ENCODE assay signal across 9 cellular contexts in genomic region chr2:2229898-2230817, GRCh38.
DNase-seq lines count a peak whose midpoint lies in the region; TF ChIP-seq lines count a peak whose summit lies in the region.
"Had no signal": no experiment of that assay in that cellular context is flagged by ENCODE, and none has a peak within 500 bp of the region (broad histone marks: within the 10 kb centered on the region; RNA-seq: fewer than 3 reads in every experiment).

No MANE protein-coding gene starts in this region.

- WGBS in mesenchymal stem cell, result 77% methylated on average over 16 of the region's 18 CpGs

- H3K9me3 ChIP-seq in parathyroid adenoma (ENCODE audit: control insufficient read depth, low read length), result no peaks in the 10 kb centered on the region
- H3K9me3 ChIP-seq in mesenchymal stem cell (ENCODE audit: control insufficient read depth, low read length), result no peaks in the 10 kb centered on the region
- no peaks in the 10 kb centered on the region for H3K9me3 ChIP-seq in Caco-2

- H3K4me3 Mint-ChIP-seq in Caco-2 (ENCODE audit: unreplicated experiment), result no peak overlapping the region
- H3K4me3 Mint-ChIP-seq: T-cell had no signal

- no peaks in the 10 kb centered on the region for H3K36me3 ChIP-seq in parathyroid adenoma (ENCODE audit: control insufficient read depth, insufficient read depth, low read length)
- H3K36me3 ChIP-seq in mesenchymal stem cell (ENCODE audit: control insufficient read depth in 1 of 2, insufficient read depth in 2 of 2, low read depth in 1 of 2, low read length in 2 of 2), result no peaks in the 10 kb centered on the region
- H3K36me3 ChIP-seq in Caco-2 (ENCODE audit: control insufficient read depth, insufficient read depth, low read length), result no peaks in the 10 kb centered on the region

- no peaks in the 10 kb centered on the region for H3K36me3 Mint-ChIP-seq in Caco-2 (ENCODE audit: insufficient read depth, unreplicated experiment)
- H3K36me3 Mint-ChIP-seq: T-cell had no signal

- H4K8ac ChIP-seq in mesenchymal stem cell (ENCODE audit: low read length), result no peak overlapping the region

- intact Hi-C loops in Caco-2 (cut with micrococcal nuclease; ENCODE audit: unreplicated experiment), result no loop called here

- no peaks in the 10 kb centered on the region for H3K79me2 ChIP-seq in parathyroid adenoma

- H3K27me3 ChIP-seq in parathyroid adenoma (ENCODE audit: control insufficient read depth, insufficient read depth, low read length) (no peaks in the 10 kb centered on the region), mesenchymal stem cell (ENCODE audit: control insufficient read depth in 1 of 2, insufficient read depth in 1 of 2, low read length in 2 of 2) (no peaks in the 10 kb centered on the region), Caco-2 (replicated peaks; ENCODE audit: control insufficient read depth, insufficient read depth, low read length) (no peaks in the 10 kb centered on the region)

- no peaks in the 10 kb centered on the region for H3K4me1 Mint-ChIP-seq in Caco-2 (ENCODE audit: low read depth, unreplicated experiment)
- H3K4me1 Mint-ChIP-seq: T-cell had no signal

- H3K9ac ChIP-seq in parathyroid adenoma (no peak overlapping the region), mesenchymal stem cell (ENCODE audit: low read length) (no peak overlapping the region)

- H3K27me3 Mint-ChIP-seq in Caco-2 (ENCODE audit: insufficient read depth, unreplicated experiment), result peaks cover 12% of the 10 kb centered on the region
- H3K27me3 Mint-ChIP-seq: T-cell had no signal

- no peaks in the 10 kb centered on the region for H3K9me3 Mint-ChIP-seq in Caco-2 (ENCODE audit: unreplicated experiment)

- no peak overlapping the region for H3K27ac Mint-ChIP-seq in Caco-2 (ENCODE audit: unreplicated experiment)
- H3K27ac Mint-ChIP-seq: T-cell had no signal

- H3K4me1 ChIP-seq in parathyroid adenoma (no peaks in the 10 kb centered on the region), mesenchymal stem cell (ENCODE audit: control insufficient read depth, insufficient read depth, low read depth, low read length) (no peaks in the 10 kb centered on the region), Caco-2 (no peaks in the 10 kb centered on the region)

- POLR2A ChIA-PET in Caco-2 (lab: Charles Lee), result no interaction called here

- no peak overlapping the region for H3K18ac ChIP-seq in mesenchymal stem cell (ENCODE audit: low read depth in 1 of 2, low read length in 2 of 2)

- no peak overlapping the region for H2BK12ac ChIP-seq in mesenchymal stem cell (ENCODE audit: low read length in 2 of 2)

- CTCF ChIA-PET in Caco-2 (lab: Charles Lee), result no interaction called here

- H3K4me2 ChIP-seq in parathyroid adenoma (ENCODE audit: low read length), result no peak overlapping the region
- H3K4me2 ChIP-seq in mesenchymal stem cell (ENCODE audit: low read length, poor library complexity, severe bottlenecking), result no peak overlapping the region

- no peak overlapping the region for H4K91ac ChIP-seq in mesenchymal stem cell (ENCODE audit: low read length)

- H2AFZ ChIP-seq in parathyroid adenoma (no peak overlapping the region), mesenchymal stem cell (ENCODE audit: low read depth, low read length) (no peak overlapping the region)

- no peak overlapping the region for H3K14ac ChIP-seq in mesenchymal stem cell (ENCODE audit: low read length in 2 of 2)

- no peak overlapping the region for H2BK15ac ChIP-seq in mesenchymal stem cell (ENCODE audit: low read depth, poor library complexity, severe bottlenecking)

- H3K27ac ChIP-seq in cingulate gyrus (ENCODE audit: low read depth, low read length) (peak overlapping the region; percentile 60), parathyroid adenoma (no peak overlapping the region), mesenchymal stem cell (ENCODE audit: low read length, poor library complexity, severe bottlenecking) (no peak overlapping the region)

- H3K4ac ChIP-seq in mesenchymal stem cell (ENCODE audit: low read depth in 1 of 2, low read length in 2 of 2), result no peak overlapping the region

- no peak overlapping the region for H2BK120ac ChIP-seq in mesenchymal stem cell (ENCODE audit: low read depth, low read length)

- peak; percentile 8 for TF ChIP-seq CTCF in parathyroid adenoma (IDR thresholded peaks at IDR 0.05)
- no peak for TF ChIP-seq CTCF in Caco-2 (IDR thresholded peaks at IDR 0.05; ENCODE audit: insufficient read depth in 1 of 2, low read depth in 1 of 2, low read length in 1 of 2, severe bottlenecking in 1 of 2, unreplicated experiment in 1 of 2)

- H3K23ac ChIP-seq in mesenchymal stem cell (ENCODE audit: low read length in 2 of 2), result no peak overlapping the region

- no TSS peak for BruUV-seq in Caco-2 (replicated peaks; lab: Mats Ljungman, UMichigan)

- no peak overlapping the region for H2BK5ac ChIP-seq in mesenchymal stem cell (ENCODE audit: low read depth, low read length, poor library complexity, severe bottlenecking)

- H3K4me3 ChIP-seq in parathyroid adenoma (ENCODE audit: low read depth, low read length), result no peak overlapping the region
- no peak overlapping the region for H3K4me3 ChIP-seq in mesenchymal stem cell (ENCODE audit: insufficient read depth in 1 of 2, low read depth in 1 of 2, low read length in 2 of 2)
- H3K4me3 ChIP-seq in Caco-2 (ENCODE audit: low read depth, low read length), result no peak overlapping the region

- H3K79me1 ChIP-seq in mesenchymal stem cell (replicated peaks; ENCODE audit: low read length, poor library complexity, severe bottlenecking), result no peaks in the 10 kb centered on the region

- H2AK5ac ChIP-seq in mesenchymal stem cell (ENCODE audit: low read length, severe bottlenecking), result no peak overlapping the region

- DNase-seq in HT-29 (ENCODE audit: low spot score) (peak; percentile 5), NCI-H510A treated with DMSO at 0.1 percent for 48 hours (lab: John Stamatoyannopoulos, UW) (peak; percentile 49), mesenchymal stem cell (no peak), NOMO-1 treated with DMSO at 0.1 percent for 48 hours (lab: John Stamatoyannopoulos, UW; ENCODE audit: unreplicated experiment) (no peak), Caco-2 (no peak), NCI-H146 treated with DMSO at 0.1 percent for 48 hours (lab: John Stamatoyannopoulos, UW; ENCODE audit: unreplicated experiment) (no peak)
- DNase-seq: T-cell had no signal

Comparison
In these comparisons a context has a peak if more than half of its experiments do, and no peak if none do; other contexts are left out.
1. DNase-seq: peak in HT-29 (single experiment) and NCI-H510A treated with DMSO at 0.1 percent for 48 hours (single experiment); none in mesenchymal stem cell (single experiment), NOMO-1 treated with DMSO at 0.1 percent for 48 hours (single experiment), Caco-2 (0 of 2) and NCI-H146 treated with DMSO at 0.1 percent for 48 hours (single experiment).